In the genomic region with DNA sequence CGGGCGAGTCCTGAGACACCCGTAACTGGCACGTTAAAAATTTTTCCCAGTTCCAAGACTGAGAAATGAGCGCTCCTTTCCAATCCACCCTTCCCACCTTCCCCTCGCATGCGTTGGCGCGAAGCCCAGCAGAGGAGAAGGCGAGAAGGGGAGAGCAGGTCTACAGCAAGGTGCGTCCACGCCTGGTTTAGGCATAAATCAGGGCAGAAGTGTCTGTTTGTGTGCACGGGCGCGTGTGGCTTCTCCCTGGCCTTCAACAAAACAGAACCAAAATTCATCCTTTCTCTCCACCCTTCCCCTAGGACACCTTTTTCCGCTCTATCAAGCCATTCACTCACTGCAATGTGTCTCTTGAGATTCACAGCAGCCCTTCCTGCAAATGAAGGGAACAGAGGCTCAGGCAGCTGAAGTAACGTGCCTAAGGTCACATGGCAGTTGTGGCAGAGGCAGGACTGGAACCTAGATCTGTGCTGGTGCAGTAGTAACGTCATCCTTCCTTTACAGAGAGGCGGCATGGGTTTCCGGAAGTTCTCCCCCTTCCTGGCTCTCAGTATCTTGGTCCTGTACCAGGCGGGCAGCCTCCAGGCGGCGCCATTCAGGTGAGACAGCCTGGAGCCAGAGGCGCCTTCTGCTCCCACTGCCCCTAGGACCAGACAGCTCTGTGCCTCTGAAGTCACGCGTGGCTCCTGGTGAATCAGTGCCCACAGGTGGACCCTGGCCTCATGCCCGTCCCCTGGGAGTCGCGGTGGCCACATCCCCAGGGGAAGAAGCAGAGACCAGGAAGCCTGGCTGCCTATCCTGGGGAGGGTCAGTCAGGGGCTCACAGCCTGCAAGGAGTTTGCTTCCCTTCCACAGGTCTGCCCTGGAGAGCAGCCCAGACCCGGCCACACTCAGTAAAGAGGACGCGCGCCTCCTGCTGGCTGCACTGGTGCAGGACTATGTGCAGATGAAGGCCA, we compare ENCODE assay signal across 8 cellular contexts. TPM values are rescaled to one million over a fixed set of nuclear protein-coding genes. Genes with fewer than 3 reads are reported as not detected.
DNase-seq lines count a peak whose midpoint lies in the region; ATAC-seq, FAIRE-seq and TF ChIP-seq lines count a peak whose summit lies in the region.

No MANE protein-coding gene starts in this region.

- TF ChIP-seq CTCF in LNCaP clone FGC (IDR thresholded peaks at IDR 0.05; ENCODE audit: control insufficient read depth, extremely low read depth, insufficient read depth) (peak; percentile 99), omental fat pad (IDR thresholded peaks at IDR 0.05) (no peak), testis (IDR thresholded peaks at IDR 0.05) (peak; percentile 51 to 71 (median 61))

- H3K9me3 ChIP-seq in testis = no peaks in the 10 kb centered on the region

- TF ChIP-seq POLR2A in H54 (IDR thresholded peaks at IDR 0.05; ENCODE audit: low read depth, low read length) (no peak), testis (IDR thresholded peaks at IDR 0.05) (no peak)

- H3K27ac ChIP-seq in testis = no peak overlapping the region

- peak; percentile 84 for ATAC-seq in omental fat pad (ENCODE audit: low FRiP score)

- H3K4me1 ChIP-seq in testis = peaks cover 3% of the 10 kb centered on the region

- H3K4me3 ChIP-seq in LNCaP clone FGC (ENCODE audit: low read depth, low read length) (no peak overlapping the region), testis (peak overlapping the region in 1 of 2 donors; percentile 0)

- intact Hi-C loops in testis (cut with DNase I; ENCODE audit: low total_unique reads) = no loop called here

- no peaks in the 10 kb centered on the region for H3K36me3 ChIP-seq in testis (ENCODE audit: low read depth, missing control alignments)

- DNase-seq in EL (peak; percentile 70), H54 (ENCODE audit: insufficient read length, low spot score) (peak; percentile 36), LNCaP clone FGC (ENCODE audit: low read depth) (peak; percentile 44), SHP77 (lab: John Stamatoyannopoulos, UW) (peak; percentile 53 to 65), globus pallidus (ENCODE audit: low spot score) (peak; percentile 41), omental fat pad (ENCODE audit: low spot score) (peak; percentile 87), testis (peak; percentile 94)
- peak; percentile 93 for DNase-seq in activated effector memory CD4-positive, alpha-beta T cell treated with anti-CD3 and anti-CD28 coated beads, Interleukin-2, amount 50 U/mL, for 16 hours

- no peaks in the 10 kb centered on the region for H3K27me3 ChIP-seq in testis

- WGBS in testis, 2 donors = 3% methylated on average over 17 to 33 of the region's 33 CpGs

- FAIRE-seq in H54 (lab: Jason Lieb, UNC) = no peak

RNA-seq across cellular contexts. Expression of a gene that starts 1.1 kb away (rescaled TPM):
- total RNA-seq in omental fat pad (under 1 TPM in 3 of 4 donors, not detected in 1; 0.36 to 0.44 (median 0.37) TPM), testis (1 to 10 TPM; 1.2 to 1.7 TPM)
- polyA plus RNA-seq in testis (ENCODE audit: insufficient read depth, low read depth, low replicate concordance) = 0.50 TPM

RNA-seq across cellular contexts. Expression of a gene that starts 40.2 kb away (rescaled TPM):
- total RNA-seq in omental fat pad = 1 to 10 TPM in 1 of 4 donors, not detected in 3; 3.0 TPM
- total RNA-seq in testis = 1 to 10 TPM; 2.2 TPM
- polyA plus RNA-seq in testis (ENCODE audit: insufficient read depth, low read depth, low replicate concordance) = 2.5 TPM

Comparison
In these comparisons a context has a peak if more than half of its experiments do, and no peak if none do; other contexts are left out.
1. DNase-seq: peak in every context shown above with its lines; median percentile 94 in testis; 93 in activated effector memory CD4-positive, alpha-beta T cell treated with anti-CD3 and anti-CD28 coated beads, Interleukin-2, amount 50 U/mL, for 16 hours; 87 in omental fat pad; 70 in EL; 59 in SHP77; 44 in LNCaP clone FGC; 41 in globus pallidus; 36 in H54.
2. CTCF ChIP-seq: peak in LNCaP clone FGC (single experiment) and testis (3 of 3); none in omental fat pad (0 of 3).